In the genomic region with DNA sequence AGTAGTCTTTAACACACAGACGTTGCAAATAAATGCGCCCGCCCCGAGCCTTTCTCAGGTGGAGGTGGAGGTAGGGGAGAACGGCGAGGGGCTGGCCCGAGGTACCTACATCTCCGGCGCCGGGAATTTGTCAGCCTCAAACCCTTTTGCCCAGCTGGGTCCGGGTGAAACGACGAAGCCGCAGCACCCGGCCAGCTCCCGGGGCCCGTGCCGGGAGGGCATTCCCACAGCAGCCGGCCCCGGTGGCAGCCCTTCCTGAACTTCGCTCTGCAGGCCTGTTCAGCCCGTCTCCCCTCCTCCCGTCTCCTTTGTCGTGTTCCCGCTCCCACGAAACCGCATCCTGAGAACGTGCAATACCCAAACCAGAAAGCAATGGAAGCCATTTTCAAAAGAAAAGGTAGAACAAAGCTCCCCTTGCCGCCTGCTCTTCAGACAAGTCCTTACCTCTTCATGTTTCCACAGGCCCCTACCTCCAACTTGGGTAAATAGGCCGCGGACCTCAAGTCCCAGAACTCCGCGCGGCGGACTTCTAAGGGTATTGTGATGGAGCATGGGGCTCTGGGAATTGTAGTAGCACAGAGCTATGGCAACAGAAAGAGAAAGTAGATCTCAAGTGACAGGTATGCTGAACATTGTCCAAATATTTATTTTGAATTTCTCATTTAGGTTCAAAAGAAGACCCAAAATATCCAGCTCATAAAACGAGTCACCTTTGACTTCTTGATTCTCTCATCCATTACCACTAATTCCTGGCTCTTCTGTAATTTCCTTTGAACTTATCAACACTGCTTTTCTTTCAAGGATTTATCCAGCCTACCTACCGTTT, we compare ENCODE assay signal across 1 cellular context.
TF ChIP-seq lines count a peak whose summit lies in the region.

A gene (minus strand): TSS at position 501 of the 826 bp plus-strand sequence. CDS start 49 bp downstream, at position 452.

TF ChIP-seq in WTC11, 78 proteins besides CTCF, POLR2A, EP300 and RAD21 (continued from another document):
- TF ChIP-seq NR1H2 (CRISPR knock-in tag; IDR thresholded peaks at IDR 0.05) (no peak), SP1 (CRISPR knock-in tag; conservative IDR thresholded peaks at IDR 0.05) (no peak)
- TF ChIP-seq, protein P1, sequence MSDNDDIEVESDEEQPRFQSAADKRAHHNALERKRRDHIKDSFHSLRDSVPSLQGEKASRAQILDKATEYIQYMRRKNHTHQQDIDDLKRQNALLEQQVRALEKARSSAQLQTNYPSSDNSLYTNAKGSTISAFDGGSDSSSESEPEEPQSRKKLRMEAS (CRISPR knock-in tag; IDR thresholded peaks at IDR 0.05) = no peak
